3 cellular contexts compared by ENCODE assay signal in the genomic region with DNA sequence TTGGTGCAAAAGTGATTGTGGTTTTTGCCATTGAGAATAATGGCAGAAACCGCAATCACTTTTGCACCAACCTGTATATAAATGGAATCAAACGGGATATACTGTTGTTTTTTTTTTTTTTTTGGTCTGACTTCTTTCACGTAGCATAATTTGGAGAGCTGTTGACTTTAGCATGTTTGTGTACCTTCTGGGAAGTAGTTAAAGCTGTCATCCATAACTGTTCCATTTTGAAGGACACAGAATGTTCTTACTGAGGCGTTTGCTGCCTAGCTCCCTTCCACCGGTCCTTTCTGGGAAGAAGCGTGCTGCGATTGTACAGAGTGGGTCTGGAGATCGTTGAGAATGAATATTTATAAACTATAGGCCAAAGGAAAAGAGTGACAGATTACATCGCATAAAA. TPM values are rescaled to one million over a fixed set of nuclear protein-coding genes. Genes with fewer than 3 reads are reported as not detected.
DNase-seq lines count a peak whose midpoint lies in the region; ATAC-seq and TF ChIP-seq lines count a peak whose summit lies in the region.
"Not testable (repeated sequence)": the region's sequence is repeated elsewhere in the genome, so short reads cannot be mapped to it uniquely, and the experiment has no call there.

No MANE protein-coding gene starts in this region.

- intact Hi-C loops in body of pancreas (cut with DNase I); left colon (cut with DNase I, micrococcal nuclease); mucosa of descending colon (cut with DNase I, micrococcal nuclease): not testable (repeated sequence)

- TF ChIP-seq CTCF in body of pancreas (IDR thresholded peaks at IDR 0.05); mucosa of descending colon (IDR thresholded peaks at IDR 0.05): not testable (repeated sequence)

- H3K27ac ChIP-seq in body of pancreas, result not testable (repeated sequence)

- WGBS in body of pancreas, 2 donors, result 45% methylated on average over 3 of the region's 9 CpGs; no CpG with 5 or more reads in 1 of the 2 donors

- H3K4me1 ChIP-seq in body of pancreas, result peaks cover 12% of the 10 kb centered on the region
- not testable (repeated sequence) for H3K4me1 ChIP-seq in mucosa of descending colon (ENCODE audit: low read depth)

- not testable (repeated sequence) for H3K27me3 ChIP-seq in body of pancreas

- H3K9me3 ChIP-seq in body of pancreas, mucosa of descending colon: not testable (repeated sequence)

- not testable (repeated sequence) for TF ChIP-seq POLR2A in body of pancreas (IDR thresholded peaks at IDR 0.05)

- H3K4me3 ChIP-seq in body of pancreas, mucosa of descending colon: not testable (repeated sequence)

- not testable (repeated sequence) for H3K36me3 ChIP-seq in body of pancreas (replicated peaks in 1 of 2; ENCODE audit: insufficient read depth in 1 of 2, low read depth in 2 of 2); mucosa of descending colon (ENCODE audit: low read depth)

- DNase-seq in body of pancreas, left colon, mucosa of descending colon: not testable (repeated sequence)

- ATAC-seq in body of pancreas (peak; percentile 59), left colon (peak; percentile 48), mucosa of descending colon (peak; percentile 68)

RNA-seq across cellular contexts. Expression of a gene that starts 43.5 kb away (rescaled TPM):
- total RNA-seq in body of pancreas (100 to 1,000 TPM in 1 of 2 donors, 10 to 100 TPM in 1; 49.4 to 102 TPM), left colon (10 to 100 TPM; 82.1 to 85.3 TPM), mucosa of descending colon (10 to 100 TPM; 78.4 to 93.1 (median 82.5) TPM)
